Comparison of ENCODE assay signal across 13 cellular contexts in the genomic region with DNA sequence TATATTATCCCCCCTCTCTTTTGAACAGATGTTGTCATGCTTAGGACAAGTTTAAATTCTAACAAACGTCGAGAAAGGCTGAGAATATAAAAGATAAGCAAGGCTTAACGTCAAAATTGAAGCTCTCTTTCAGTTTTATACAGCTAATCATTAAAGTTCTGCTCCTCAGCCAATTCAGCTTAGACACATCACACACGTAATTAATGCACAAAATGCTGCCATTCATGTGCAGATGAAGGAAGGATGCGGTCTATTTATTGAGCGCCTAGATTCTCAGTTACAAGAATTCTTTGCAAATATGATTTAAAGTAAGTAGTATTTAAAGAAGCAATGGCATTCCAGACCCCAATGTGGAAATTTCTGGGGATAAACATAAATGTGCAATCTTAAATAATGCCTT.
A peak's percentile ranks its signal among the peaks of the same experiment; 100 is the strongest.
DNase-seq lines count a peak whose midpoint lies in the region; ATAC-seq and TF ChIP-seq lines count a peak whose summit lies in the region.
"Had no signal": no experiment of that assay in that cellular context is flagged by ENCODE, and none has a peak within 500 bp of the region (broad histone marks: within the 10 kb centered on the region; RNA-seq: fewer than 3 reads in every experiment).

No MANE protein-coding gene starts in this region.

- TF ChIP-seq EP300 in suprapubic skin (IDR thresholded peaks at IDR 0.05): no peak

- peaks cover 45% of the 10 kb centered on the region for H3K4me1 ChIP-seq in CD8-positive, alpha-beta T cell (ENCODE audit: insufficient read depth, low read length)
- no peaks in the 10 kb centered on the region for H3K4me1 ChIP-seq in lower lobe of right lung
- peaks cover 4% of the 10 kb centered on the region for H3K4me1 ChIP-seq in suprapubic skin
- H3K4me1 ChIP-seq: pancreas, stomach had no signal

- H3K36me3 ChIP-seq in CD8-positive, alpha-beta T cell (ENCODE audit: insufficient read depth, low read length): no peaks in the 10 kb centered on the region
- H3K36me3 ChIP-seq in lower lobe of right lung (no peaks in the 10 kb centered on the region), suprapubic skin (no peaks in the 10 kb centered on the region)
- H3K36me3 ChIP-seq: pancreas, SJCRH30, stomach had no signal

- POLR2A ChIA-PET in CD8-positive, alpha-beta T cell (lab: Charles Lee): interaction anchor here (1.2 to 2.0 kb wide), 7 partner anchors 10 to 89 kb away, joined by 3 to 18 read pairs (median 7); partner anchors contain the start of genes FARS2 and LYRM4
- POLR2A ChIA-PET in activated B cell treated with CpG ODN at 0.5 μM for 24 hours (lab: Charles Lee): interaction anchor here (1.0 to 1.2 kb wide), 2 partner anchors 87 to 398 kb away, joined by 3 to 5 read pairs; partner anchors contain the start of gene CDYL

- H3K36me3 Mint-ChIP-seq in CD8-positive, alpha-beta T cell: no peaks in the 10 kb centered on the region
- H3K36me3 Mint-ChIP-seq in activated B cell treated with CpG ODN at 0.5 μM for 24 hours (ENCODE audit: low read depth): no peaks in the 10 kb centered on the region

- peak overlapping the region; percentile 89 for H3K27ac Mint-ChIP-seq in CD8-positive, alpha-beta T cell
- peak overlapping the region; percentile 79 for H3K27ac Mint-ChIP-seq in activated B cell treated with CpG ODN at 0.5 μM for 24 hours

- no peaks in the 10 kb centered on the region for H3K9me3 ChIP-seq in CD8-positive, alpha-beta T cell (ENCODE audit: low read length)
- H3K9me3 ChIP-seq in lower lobe of right lung: no peaks in the 10 kb centered on the region
- H3K9me3 ChIP-seq in suprapubic skin: no peaks in the 10 kb centered on the region
- H3K9me3 ChIP-seq: pancreas, SJCRH30, stomach had no signal

- intact Hi-C loops in CD8-positive, alpha-beta T cell (cut with DNase I, micrococcal nuclease): loop anchor here (1.0 to 5.0 kb wide), 4 partner anchors 18 to 88 kb away; partner anchors contain the start of genes LYRM4 (in 2 of the 2) and FARS2 (in 1 of the 2)
- intact Hi-C loops in activated B cell treated with CpG ODN at 0.5 μM for 24 hours (cut with micrococcal nuclease): no loop called here
- intact Hi-C loops in lower lobe of right lung (cut with DNase I): no loop called here

- H3K4me1 Mint-ChIP-seq in CD8-positive, alpha-beta T cell (ENCODE audit: low read depth): peaks cover 59% of the 10 kb centered on the region
- peaks cover 33% of the 10 kb centered on the region for H3K4me1 Mint-ChIP-seq in activated B cell treated with CpG ODN at 0.5 μM for 24 hours

- no peak for TF ChIP-seq POLR2A in suprapubic skin (IDR thresholded peaks at IDR 0.05)

- DNase-seq in CD8-positive, alpha-beta T cell: no peak
- DNase-seq in activated B cell treated with CpG ODN at 0.5 μM for 24 hours: no peak
- DNase-seq in lower lobe of right lung: no peak
- DNase-seq in suprapubic skin (ENCODE audit: low spot score in 2 of 2): no peak
- no peak for DNase-seq in NCI-H446 treated with DMSO at 0.1 percent for 48 hours (lab: John Stamatoyannopoulos, UW)
- no peak for DNase-seq in HuH-7.5 (ENCODE audit: low spot score)
- DNase-seq: left cardiac atrium, pancreas, stomach had no signal

- CTCF ChIA-PET in CD8-positive, alpha-beta T cell (lab: Charles Lee): interaction anchor here (1.0 to 10.8 kb wide), 4 partner anchors 26 to 227 kb away, joined by 3 to 64 read pairs (median 4); no protein-coding TSS in a partner anchor
- CTCF ChIA-PET in activated B cell treated with CpG ODN at 0.5 μM for 24 hours (lab: Charles Lee): interaction anchor here (1.5 to 3.1 kb wide), 2 partner anchors 31 to 33 kb away, joined by 3 to 15 read pairs; no protein-coding TSS in a partner anchor

- WGBS in suprapubic skin: 76% methylated on average over 6 of the region's 6 CpGs

- H3K4me3 ChIP-seq in CD8-positive, alpha-beta T cell (ENCODE audit: low read depth, low read length): peak overlapping the region; percentile 48
- no peak overlapping the region for H3K4me3 ChIP-seq in lower lobe of right lung
- H3K4me3 ChIP-seq in suprapubic skin: no peak overlapping the region
- H3K4me3 ChIP-seq: pancreas, SJCRH30, stomach had no signal

- TF ChIP-seq CTCF in CD8-positive, alpha-beta T cell (IDR thresholded peaks at IDR 0.05): no peak
- TF ChIP-seq CTCF in activated B cell treated with CpG ODN at 0.5 μM for 24 hours (IDR thresholded peaks at IDR 0.05) (no peak), lower lobe of right lung (IDR thresholded peaks at IDR 0.05) (no peak), suprapubic skin (IDR thresholded peaks at IDR 0.05) (no peak)

- H3K27me3 ChIP-seq in CD8-positive, alpha-beta T cell (ENCODE audit: insufficient read depth, low read length): no peaks in the 10 kb centered on the region
- H3K27me3 ChIP-seq in lower lobe of right lung (ENCODE audit: low read depth) (no peaks in the 10 kb centered on the region), suprapubic skin (no peaks in the 10 kb centered on the region)
- H3K27me3 ChIP-seq: pancreas, SJCRH30, stomach had no signal

- no peaks in the 10 kb centered on the region for H3K27me3 Mint-ChIP-seq in CD8-positive, alpha-beta T cell (ENCODE audit: low read depth)
- no peaks in the 10 kb centered on the region for H3K27me3 Mint-ChIP-seq in activated B cell treated with CpG ODN at 0.5 μM for 24 hours

- H3K9me3 Mint-ChIP-seq in CD8-positive, alpha-beta T cell: no peaks in the 10 kb centered on the region
- no peaks in the 10 kb centered on the region for H3K9me3 Mint-ChIP-seq in activated B cell treated with CpG ODN at 0.5 μM for 24 hours
- H3K9me3 Mint-ChIP-seq: H9 had no signal

- peak overlapping the region; percentile 68 for H3K4me3 Mint-ChIP-seq in CD8-positive, alpha-beta T cell
- H3K4me3 Mint-ChIP-seq in activated B cell treated with CpG ODN at 0.5 μM for 24 hours: peak overlapping the region; percentile 75
- H3K4me3 Mint-ChIP-seq: H9 had no signal

- H3K27ac ChIP-seq in CD8-positive, alpha-beta T cell (ENCODE audit: low read depth, low read length): peak overlapping the region; percentile 66
- H3K27ac ChIP-seq in lower lobe of right lung: peak overlapping the region; percentile 33
- H3K27ac ChIP-seq in suprapubic skin: no peak overlapping the region
- H3K27ac ChIP-seq: pancreas, SJCRH30 had no signal

- ATAC-seq in CD8-positive, alpha-beta T cell: peak; percentile 59
- ATAC-seq in HG02852 (IDR thresholded peaks at IDR 0.05; ENCODE audit: unreplicated experiment) (peak; percentile 6), activated B cell treated with CpG ODN at 0.5 μM for 24 hours (ENCODE audit: low read depth) (no peak), lower lobe of right lung (no peak), HG02884 (IDR thresholded peaks at IDR 0.05; ENCODE audit: unreplicated experiment) (no peak)
- ATAC-seq: left cardiac atrium had no signal

Comparison
In these comparisons a context has a peak if more than half of its experiments do, and no peak if none do; other contexts are left out.
1. ATAC-seq: peak in CD8-positive, alpha-beta T cell (single experiment) and HG02852 (single experiment); none in activated B cell treated with CpG ODN at 0.5 μM for 24 hours (single experiment), lower lobe of right lung (0 of 2) and HG02884 (single experiment).
2. intact Hi-C loops: an anchor here in CD8-positive, alpha-beta T cell (1.0 to 5.0 kb wide); none called in activated B cell treated with CpG ODN at 0.5 μM for 24 hours and lower lobe of right lung.